ENCODE assay signal across 23 cellular contexts in the genomic region with DNA sequence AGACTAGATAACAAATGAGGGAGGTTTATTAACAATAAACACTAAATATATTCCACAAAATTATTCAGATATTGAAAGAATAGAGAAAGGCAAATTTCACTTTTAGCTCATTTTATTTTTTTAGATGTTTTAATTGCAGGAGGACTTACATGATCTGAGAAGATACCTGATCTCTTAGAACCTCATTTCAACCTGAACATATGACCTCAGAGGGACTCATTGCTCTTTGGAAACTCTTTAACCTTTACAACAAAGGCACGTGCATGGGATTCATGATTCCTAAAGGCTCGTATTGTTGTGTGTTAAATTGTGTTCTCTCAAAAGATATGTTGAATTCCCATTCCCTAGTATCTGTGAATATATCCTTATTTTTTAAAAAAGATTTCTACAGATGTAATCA. TPM values are rescaled to one million over a fixed set of nuclear protein-coding genes. Genes with fewer than 3 reads are reported as not detected.
DNase-seq lines count a peak whose midpoint lies in the region; ATAC-seq and TF ChIP-seq lines count a peak whose summit lies in the region.
"Had no signal": no experiment of that assay in that cellular context is flagged by ENCODE, and none has a peak within 500 bp of the region (broad histone marks: within the 10 kb centered on the region; RNA-seq: fewer than 3 reads in every experiment).

No MANE protein-coding gene starts in this region.

- H3K9me3 ChIP-seq in Karpas-422 (ENCODE audit: low read length) = no peaks in the 10 kb centered on the region
- no peaks in the 10 kb centered on the region for H3K9me3 ChIP-seq in neural progenitor cell (ENCODE audit: low read depth)
- H3K9me3 ChIP-seq: A549, adrenal gland, body of pancreas, tibial nerve had no signal

- no peak overlapping the region for H3K4me3 ChIP-seq in Karpas-422 (ENCODE audit: low read length)
- no peak overlapping the region for H3K4me3 ChIP-seq in neural progenitor cell
- H3K4me3 ChIP-seq: A549, adrenal gland, body of pancreas, tibial nerve had no signal

- H3K27ac ChIP-seq in Karpas-422 (ENCODE audit: low read length) (peak overlapping the region; percentile 97), neural progenitor cell (no peak overlapping the region)
- H3K27ac ChIP-seq: A549, adrenal gland, body of pancreas, tibial nerve had no signal

- no peaks in the 10 kb centered on the region for H3K9me3 Mint-ChIP-seq in activated T-cell treated with anti-CD3 and anti-CD28 coated beads, Interleukin-2, amount 50 U/mL, for 4 hours
- H3K9me3 Mint-ChIP-seq in activated T-helper 17 cell treated with anti-CD3 and anti-CD28 coated beads, Interleukin-2, amount 50 U/mL, for 72 hours = peaks cover 4% of the 10 kb centered on the region
- H3K9me3 Mint-ChIP-seq in neural progenitor cell = no peaks in the 10 kb centered on the region

- ATAC-seq in activated T-cell treated with anti-CD3 and anti-CD28 coated beads, Interleukin-2, amount 50 U/mL, for 4 hours = peak; percentile 25 to 58
- ATAC-seq in activated T-helper 17 cell treated with anti-CD3 and anti-CD28 coated beads, Interleukin-2, amount 50 U/mL, for 72 hours (replicated peaks) = peak; percentile 34
- ATAC-seq: A549, body of pancreas, left lobe of liver had no signal

- H3K27me3 Mint-ChIP-seq in activated T-cell treated with anti-CD3 and anti-CD28 coated beads, Interleukin-2, amount 50 U/mL, for 4 hours (ENCODE audit: low read depth) = no peaks in the 10 kb centered on the region
- H3K27me3 Mint-ChIP-seq in activated T-helper 17 cell treated with anti-CD3 and anti-CD28 coated beads, Interleukin-2, amount 50 U/mL, for 72 hours = no peaks in the 10 kb centered on the region
- no peaks in the 10 kb centered on the region for H3K27me3 Mint-ChIP-seq in neural progenitor cell (ENCODE audit: insufficient read depth, low read depth)
- H3K27me3 Mint-ChIP-seq: CD8-positive, alpha-beta memory T cell had no signal

- no peak overlapping the region for H3K4me3 Mint-ChIP-seq in activated T-cell treated with anti-CD3 and anti-CD28 coated beads, Interleukin-2, amount 50 U/mL, for 4 hours
- peak overlapping the region; percentile 52 for H3K4me3 Mint-ChIP-seq in activated T-helper 17 cell treated with anti-CD3 and anti-CD28 coated beads, Interleukin-2, amount 50 U/mL, for 72 hours
- H3K4me3 Mint-ChIP-seq in neural progenitor cell = no peak overlapping the region

- TF ChIP-seq CTCF in neural progenitor cell (IDR thresholded peaks at IDR 0.05) = no peak

- H3K4me2 ChIP-seq in Karpas-422 (ENCODE audit: low read depth, low read length, poor library complexity, severe bottlenecking) = peak overlapping the region; percentile 28
- H3K4me2 ChIP-seq in neural progenitor cell = no peak overlapping the region
- H3K4me2 ChIP-seq: A549 had no signal

- H4K20me1 ChIP-seq in Karpas-422 (ENCODE audit: insufficient read depth, low read depth, low read length) = no peaks in the 10 kb centered on the region
- H4K20me1 ChIP-seq in neural progenitor cell (ENCODE audit: low read depth) = no peaks in the 10 kb centered on the region

- peaks cover 2% of the 10 kb centered on the region for H3K36me3 Mint-ChIP-seq in activated T-cell treated with anti-CD3 and anti-CD28 coated beads, Interleukin-2, amount 50 U/mL, for 4 hours (ENCODE audit: insufficient read depth)
- H3K36me3 Mint-ChIP-seq in activated T-helper 17 cell treated with anti-CD3 and anti-CD28 coated beads, Interleukin-2, amount 50 U/mL, for 72 hours (ENCODE audit: low read depth) = no peaks in the 10 kb centered on the region
- H3K36me3 Mint-ChIP-seq in neural progenitor cell = no peaks in the 10 kb centered on the region
- H3K36me3 Mint-ChIP-seq: CD8-positive, alpha-beta memory T cell had no signal

- no peaks in the 10 kb centered on the region for H3K36me3 ChIP-seq in Karpas-422 (ENCODE audit: insufficient read depth, low read length)
- H3K36me3 ChIP-seq in neural progenitor cell = no peaks in the 10 kb centered on the region
- H3K36me3 ChIP-seq: adrenal gland, tibial nerve had no signal

- H2AFZ ChIP-seq in Karpas-422 (ENCODE audit: low read length) = peak overlapping the region; percentile 52
- H2AFZ ChIP-seq in neural progenitor cell (replicated peaks) = peak overlapping the region; percentile 67

- H3K79me2 ChIP-seq in Karpas-422 (ENCODE audit: low read length) (peaks cover 6% of the 10 kb centered on the region; the same call in 1 of the 2 replicates), neural progenitor cell (ENCODE audit: low read depth) (no peaks in the 10 kb centered on the region)

- peaks cover 64% of the 10 kb centered on the region for H3K4me1 ChIP-seq in Karpas-422 (ENCODE audit: low read length)
- H3K4me1 ChIP-seq in neural progenitor cell = peaks cover 23% of the 10 kb centered on the region
- H3K4me1 ChIP-seq: A549, adrenal gland, body of pancreas, tibial nerve had no signal

- H3F3A ChIP-seq in neural progenitor cell (ENCODE audit: low read depth) = no peaks in the 10 kb centered on the region

- peaks cover 21% of the 10 kb centered on the region for H3K4me1 Mint-ChIP-seq in activated T-cell treated with anti-CD3 and anti-CD28 coated beads, Interleukin-2, amount 50 U/mL, for 4 hours (ENCODE audit: low read depth)
- H3K4me1 Mint-ChIP-seq in activated T-helper 17 cell treated with anti-CD3 and anti-CD28 coated beads, Interleukin-2, amount 50 U/mL, for 72 hours = peaks cover 6% of the 10 kb centered on the region
- no peaks in the 10 kb centered on the region for H3K4me1 Mint-ChIP-seq in neural progenitor cell

- no peak for DNase-seq in activated T-cell treated with anti-CD3 and anti-CD28 coated beads, Interleukin-2, amount 50 U/mL, for 4 hours
- no peak for DNase-seq in activated T-cell treated with anti-CD3 and anti-CD28 coated beads, Interleukin-2, amount 50 U/mL, for 1 hour
- DNase-seq in Karpas-422 (no peak), neural progenitor cell (ENCODE audit: low spot score) (no peak), GDM1 (lab: John Stamatoyannopoulos, UW) (no peak)
- DNase-seq in effector CD8-positive, alpha-beta T cell (lab: John Stamatoyannopoulos, UW) = no peak
- no peak for DNase-seq in stimulated activated CD4-positive, alpha-beta T cell treated with anti-CD3 and anti-CD28 coated beads, Interleukin-2, amount 100 ng/mL, for 24 hours
- DNase-seq: activated CD4-positive, CD25-positive, alpha-beta regulatory T cell treated with anti-CD3 and anti-CD28 coated beads, Interleukin-2, amount 50 U/mL, for 72 hours; activated effector memory CD4-positive, alpha-beta T cell treated with Interleukin-2 at 50 U/mL for 16 hours; adrenal gland; AML-193; body of pancreas; CD8-positive, alpha-beta memory T cell; cerebellar nuclear complex; mesenchymal stem cell; NCI-H1105; NCI-H1930; NCI-H526; RPMI8226 had no signal

- H3K9ac ChIP-seq in Karpas-422 (ENCODE audit: low read length) = peak overlapping the region; percentile 6; the same call in 1 of the 2 replicates
- no peak overlapping the region for H3K9ac ChIP-seq in neural progenitor cell

- H3K27me3 ChIP-seq in Karpas-422 (ENCODE audit: low read length) (no peaks in the 10 kb centered on the region), neural progenitor cell (no peaks in the 10 kb centered on the region)
- H3K27me3 ChIP-seq: adrenal gland, body of pancreas, tibial nerve had no signal

- H3K27ac Mint-ChIP-seq in activated T-helper 17 cell treated with anti-CD3 and anti-CD28 coated beads, Interleukin-2, amount 50 U/mL, for 72 hours = no peak overlapping the region
- H3K27ac Mint-ChIP-seq in neural progenitor cell = no peak overlapping the region

- no peaks in the 10 kb centered on the region for H3K9me2 ChIP-seq in Karpas-422 (replicated peaks; ENCODE audit: insufficient read depth, low read length)

RNA-seq across cellular contexts. Expression of gene ITGA4, which starts 35.7 kb away (rescaled TPM):
- 10 to 100 TPM; 33.6 to 58.0 (median 45.4) TPM for total RNA-seq in activated T-cell treated with anti-CD3 and anti-CD28 coated beads, Interleukin-2, amount 50 U/mL, for 4 hours
- total RNA-seq in Karpas-422 (2014; rRNA removed; shearing (Covaris generic); ENCODE audit: low replicate concordance) = 176 and 244 TPM in 2 replicates
- 100 to 1,000 TPM in 1 of 2 donors, 10 to 100 TPM in 1; 63.3 to 196 TPM for total RNA-seq in activated T-helper 17 cell treated with anti-CD3 and anti-CD28 coated beads, Interleukin-2, amount 50 U/mL, for 72 hours
- 8.2 and 10.2 TPM in 2 replicates for total RNA-seq in neural progenitor cell (ENCODE audit: low replicate concordance)
